Comparison of ENCODE assay signal across 12 cellular contexts in the genomic region with DNA sequence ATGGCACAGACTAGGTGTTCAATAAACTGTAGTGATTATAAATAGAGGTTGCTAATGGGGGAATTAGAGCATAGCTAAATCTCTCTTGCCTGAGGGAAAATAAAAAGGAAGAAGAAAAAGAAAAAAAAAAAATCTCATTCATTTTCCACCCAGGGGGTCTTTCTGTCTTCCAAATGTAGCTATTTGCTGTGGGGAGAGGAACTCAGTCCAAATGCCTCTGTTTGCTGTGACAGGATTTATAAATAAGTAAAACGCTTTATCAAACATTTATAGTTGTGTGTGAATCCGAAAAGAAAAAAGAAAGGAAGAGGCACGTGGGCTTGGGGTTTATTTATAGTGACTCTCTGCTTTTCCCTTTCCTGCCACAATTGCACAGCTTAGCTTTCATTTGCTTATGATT.
DNase-seq lines count a peak whose midpoint lies in the region; ATAC-seq and TF ChIP-seq lines count a peak whose summit lies in the region.
"Had no signal": no experiment of that assay in that cellular context is flagged by ENCODE, and none has a peak within 500 bp of the region (broad histone marks: within the 10 kb centered on the region; RNA-seq: fewer than 3 reads in every experiment).

No MANE protein-coding gene starts in this region.

- no peaks in the 10 kb centered on the region for H3K36me3 Mint-ChIP-seq in GM23338 (ENCODE audit: low read depth)
- no peaks in the 10 kb centered on the region for H3K36me3 Mint-ChIP-seq in naive thymus-derived CD4-positive, alpha-beta T cell
- H3K36me3 Mint-ChIP-seq: CD4-positive, CD25-positive, alpha-beta regulatory T cell had no signal

- TF ChIP-seq CTCF in GM23338 (conservative IDR thresholded peaks at IDR 0.05; ENCODE audit: low read depth in 2 of 2): no peak
- TF ChIP-seq CTCF in PC-9 (conservative IDR thresholded peaks at IDR 0.05): no peak

- no peaks in the 10 kb centered on the region for H3K27me3 ChIP-seq in GM23338 (ENCODE audit: insufficient read depth)
- peaks cover 20% of the 10 kb centered on the region; the same call in 1 of the 2 replicates for H3K27me3 ChIP-seq in PC-9 (ENCODE audit: insufficient read depth, low read depth)
- no peaks in the 10 kb centered on the region for H3K27me3 ChIP-seq in naive thymus-derived CD4-positive, alpha-beta T cell (ENCODE audit: control insufficient read depth in 2 of 2, insufficient read depth in 2 of 2, low read length in 2 of 2)

- H3K9me3 Mint-ChIP-seq in GM23338: no peaks in the 10 kb centered on the region
- H3K9me3 Mint-ChIP-seq in naive thymus-derived CD4-positive, alpha-beta T cell: peaks cover 0 to 10% (median 0%) of the 10 kb centered on the region in 11 donors

- no peaks in the 10 kb centered on the region for H3K36me3 ChIP-seq in GM23338 (ENCODE audit: insufficient read depth)
- no peaks in the 10 kb centered on the region for H3K36me3 ChIP-seq in SK-N-MC (ENCODE audit: insufficient read depth, low read length)
- no peaks in the 10 kb centered on the region for H3K36me3 ChIP-seq in PC-9 (ENCODE audit: low read depth)
- no peaks in the 10 kb centered on the region for H3K36me3 ChIP-seq in naive thymus-derived CD4-positive, alpha-beta T cell (ENCODE audit: control insufficient read depth in 2 of 3, insufficient read depth in 3 of 3, low read length in 3 of 3)
- H3K36me3 ChIP-seq: HAP-1 had no signal

- H3K4me2 ChIP-seq in GM23338 (peak overlapping the region; percentile 2), PC-9 (no peak overlapping the region)
- H3K4me2 ChIP-seq: A549 had no signal

- H3K27ac ChIP-seq in GM23338 (ENCODE audit: low read depth) (no peak overlapping the region), SK-N-MC (peak overlapping the region; percentile 15), PC-9 (no peak overlapping the region)
- H3K27ac ChIP-seq in naive thymus-derived CD4-positive, alpha-beta T cell (ENCODE audit: low read depth, low read length): no peak overlapping the region
- H3K27ac ChIP-seq: A549, GM23248, HL-60 had no signal

- no peaks in the 10 kb centered on the region for H3F3A ChIP-seq in GM23338 (replicated peaks; ENCODE audit: low read depth)
- no peaks in the 10 kb centered on the region for H3F3A ChIP-seq in PC-9 (ENCODE audit: insufficient read depth, low read depth)

- H4K20me1 ChIP-seq in GM23338 (replicated peaks; ENCODE audit: insufficient read depth): no peaks in the 10 kb centered on the region
- H4K20me1 ChIP-seq in PC-9 (ENCODE audit: insufficient read depth): no peaks in the 10 kb centered on the region

- H3K9me3 ChIP-seq in SK-N-MC (ENCODE audit: low read depth, low read length): no peaks in the 10 kb centered on the region
- H3K9me3 ChIP-seq in PC-9 (ENCODE audit: insufficient read depth, low read depth): no peaks in the 10 kb centered on the region
- no peaks in the 10 kb centered on the region for H3K9me3 ChIP-seq in naive thymus-derived CD4-positive, alpha-beta T cell (ENCODE audit: control insufficient read depth in 2 of 3, low read length in 3 of 3)
- H3K9me3 ChIP-seq: A549, HAP-1 had no signal

- no peaks in the 10 kb centered on the region for H3K27me3 Mint-ChIP-seq in GM23338 (ENCODE audit: insufficient read depth, low read depth, poor library complexity)
- H3K27me3 Mint-ChIP-seq in naive thymus-derived CD4-positive, alpha-beta T cell: peaks cover 0 to 6% (median 0%) of the 10 kb centered on the region in 5 donors

- H3K4me3 Mint-ChIP-seq in GM23338: no peak overlapping the region
- H3K4me3 Mint-ChIP-seq in naive thymus-derived CD4-positive, alpha-beta T cell: no peak overlapping the region
- H3K4me3 Mint-ChIP-seq: CD4-positive, CD25-positive, alpha-beta regulatory T cell had no signal

- CTCF ChIA-PET in PC-9 (lab: Charles Lee): no interaction called here
- CTCF ChIA-PET in naive thymus-derived CD4-positive, alpha-beta T cell (lab: Charles Lee): no interaction called here

- ATAC-seq in GM23338 (no peak), HG03521 (IDR thresholded peaks at IDR 0.05; ENCODE audit: unreplicated experiment) (no peak)
- no peak for ATAC-seq in naive thymus-derived CD4-positive, alpha-beta T cell
- ATAC-seq: A549 had no signal

- no peak overlapping the region for H3K9ac ChIP-seq in SK-N-MC (ENCODE audit: insufficient read length)
- H3K9ac ChIP-seq: GM23248 had no signal

- BruUV-seq in PC-9 (replicated peaks; lab: Mats Ljungman, UMichigan): no TSS peak

- DNase-seq in GM23338 (ENCODE audit: low spot score) (peak; percentile 25), SK-N-MC (ENCODE audit: low read depth, low spot score) (peak; percentile 84), medulla oblongata (ENCODE audit: extremely low spot score) (peak; percentile 10), PC-9 (no peak)
- no peak for DNase-seq in naive thymus-derived CD4-positive, alpha-beta T cell
- DNase-seq: CD4-positive, CD25-positive, alpha-beta regulatory T cell; DMS53; GM23248 had no signal

- H3K79me2 ChIP-seq in GM23338 (replicated peaks; ENCODE audit: insufficient read depth) (no peaks in the 10 kb centered on the region), PC-9 (ENCODE audit: low read depth) (no peaks in the 10 kb centered on the region)

- intact Hi-C loops in PC-9 (cut with micrococcal nuclease; ENCODE audit: unreplicated experiment): no loop called here
- intact Hi-C loops in naive thymus-derived CD4-positive, alpha-beta T cell (cut with micrococcal nuclease): no loop called here

- peaks cover 20% of the 10 kb centered on the region for H3K4me1 Mint-ChIP-seq in GM23338
- no peaks in the 10 kb centered on the region for H3K4me1 Mint-ChIP-seq in naive thymus-derived CD4-positive, alpha-beta T cell
- H3K4me1 Mint-ChIP-seq: CD4-positive, CD25-positive, alpha-beta regulatory T cell had no signal

- H3K4me3 ChIP-seq in GM23338: no peak overlapping the region
- H3K4me3 ChIP-seq in SK-N-MC: peak overlapping the region; percentile 63
- H3K4me3 ChIP-seq in PC-9: no peak overlapping the region
- no peak overlapping the region for H3K4me3 ChIP-seq in naive thymus-derived CD4-positive, alpha-beta T cell (ENCODE audit: low read length)
- H3K4me3 ChIP-seq: A549, GM23248, HAP-1 had no signal

- H3K9me2 ChIP-seq in GM23338 (ENCODE audit: insufficient read depth): no peaks in the 10 kb centered on the region
- H3K9me2 ChIP-seq in PC-9 (ENCODE audit: insufficient read depth): no peaks in the 10 kb centered on the region

- POLR2A ChIA-PET in PC-9 (lab: Charles Lee; ENCODE audit: unreplicated experiment): no interaction called here
- POLR2A ChIA-PET in naive thymus-derived CD4-positive, alpha-beta T cell (lab: Charles Lee): no interaction called here

- peak overlapping the region; percentile 33 for H3K27ac Mint-ChIP-seq in GM23338
- no peak overlapping the region for H3K27ac Mint-ChIP-seq in naive thymus-derived CD4-positive, alpha-beta T cell
- H3K27ac Mint-ChIP-seq: CD4-positive, CD25-positive, alpha-beta regulatory T cell had no signal

- H2AFZ ChIP-seq in GM23338 (no peak overlapping the region), PC-9 (no peak overlapping the region)
- H2AFZ ChIP-seq: GM23248 had no signal

- H3K4me1 ChIP-seq in GM23338 (ENCODE audit: insufficient read depth): peaks cover 19% of the 10 kb centered on the region
- no peaks in the 10 kb centered on the region for H3K4me1 ChIP-seq in PC-9 (replicated peaks; ENCODE audit: insufficient read depth)
- H3K4me1 ChIP-seq in naive thymus-derived CD4-positive, alpha-beta T cell (ENCODE audit: control insufficient read depth in 2 of 2, insufficient read depth in 2 of 2, low read length in 2 of 2): no peaks in the 10 kb centered on the region
- H3K4me1 ChIP-seq: A549, HAP-1 had no signal

TF ChIP-seq in GM23338, 12 proteins besides CTCF, POLR2A, EP300 and RAD21 (continues in another document):
- TF ChIP-seq JUNB (IDR thresholded peaks at IDR 0.05; ENCODE audit: unreplicated experiment) (no peak), NANOG (IDR thresholded peaks at IDR 0.05; ENCODE audit: borderline replicate concordance) (no peak), POLR2AphosphoS5 (IDR thresholded peaks at IDR 0.05; ENCODE audit: low read depth) (no peak), CREB1 (CRISPR knock-in tag; IDR thresholded peaks at IDR 0.05; ENCODE audit: low read depth) (no peak), EZH2 (IDR thresholded peaks at IDR 0.05; ENCODE audit: low read depth, unreplicated experiment) (no peak), ZNF331 (CRISPR knock-in tag; IDR thresholded peaks at IDR 0.05; ENCODE audit: low read depth) (no peak)
- TF ChIP-seq, protein P1, sequence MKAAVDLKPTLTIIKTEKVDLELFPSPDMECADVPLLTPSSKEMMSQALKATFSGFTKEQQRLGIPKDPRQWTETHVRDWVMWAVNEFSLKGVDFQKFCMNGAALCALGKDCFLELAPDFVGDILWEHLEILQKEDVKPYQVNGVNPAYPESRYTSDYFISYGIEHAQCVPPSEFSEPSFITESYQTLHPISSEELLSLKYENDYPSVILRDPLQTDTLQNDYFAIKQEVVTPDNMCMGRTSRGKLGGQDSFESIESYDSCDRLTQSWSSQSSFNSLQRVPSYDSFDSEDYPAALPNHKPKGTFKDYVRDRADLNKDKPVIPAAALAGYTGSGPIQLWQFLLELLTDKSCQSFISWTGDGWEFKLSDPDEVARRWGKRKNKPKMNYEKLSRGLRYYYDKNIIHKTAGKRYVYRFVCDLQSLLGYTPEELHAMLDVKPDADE (IDR thresholded peaks at IDR 0.05): no peak
- TF ChIP-seq, protein P2, sequence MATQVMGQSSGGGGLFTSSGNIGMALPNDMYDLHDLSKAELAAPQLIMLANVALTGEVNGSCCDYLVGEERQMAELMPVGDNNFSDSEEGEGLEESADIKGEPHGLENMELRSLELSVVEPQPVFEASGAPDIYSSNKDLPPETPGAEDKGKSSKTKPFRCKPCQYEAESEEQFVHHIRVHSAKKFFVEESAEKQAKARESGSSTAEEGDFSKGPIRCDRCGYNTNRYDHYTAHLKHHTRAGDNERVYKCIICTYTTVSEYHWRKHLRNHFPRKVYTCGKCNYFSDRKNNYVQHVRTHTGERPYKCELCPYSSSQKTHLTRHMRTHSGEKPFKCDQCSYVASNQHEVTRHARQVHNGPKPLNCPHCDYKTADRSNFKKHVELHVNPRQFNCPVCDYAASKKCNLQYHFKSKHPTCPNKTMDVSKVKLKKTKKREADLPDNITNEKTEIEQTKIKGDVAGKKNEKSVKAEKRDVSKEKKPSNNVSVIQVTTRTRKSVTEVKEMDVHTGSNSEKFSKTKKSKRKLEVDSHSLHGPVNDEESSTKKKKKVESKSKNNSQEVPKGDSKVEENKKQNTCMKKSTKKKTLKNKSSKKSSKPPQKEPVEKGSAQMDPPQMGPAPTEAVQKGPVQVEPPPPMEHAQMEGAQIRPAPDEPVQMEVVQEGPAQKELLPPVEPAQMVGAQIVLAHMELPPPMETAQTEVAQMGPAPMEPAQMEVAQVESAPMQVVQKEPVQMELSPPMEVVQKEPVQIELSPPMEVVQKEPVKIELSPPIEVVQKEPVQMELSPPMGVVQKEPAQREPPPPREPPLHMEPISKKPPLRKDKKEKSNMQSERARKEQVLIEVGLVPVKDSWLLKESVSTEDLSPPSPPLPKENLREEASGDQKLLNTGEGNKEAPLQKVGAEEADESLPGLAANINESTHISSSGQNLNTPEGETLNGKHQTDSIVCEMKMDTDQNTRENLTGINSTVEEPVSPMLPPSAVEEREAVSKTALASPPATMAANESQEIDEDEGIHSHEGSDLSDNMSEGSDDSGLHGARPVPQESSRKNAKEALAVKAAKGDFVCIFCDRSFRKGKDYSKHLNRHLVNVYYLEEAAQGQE (IDR thresholded peaks at IDR 0.05; ENCODE audit: unreplicated experiment): no peak

Comparison
In these comparisons a context has a peak if more than half of its experiments do, and no peak if none do; other contexts are left out.
1. DNase-seq: peak in GM23338 (single experiment), SK-N-MC (single experiment) and medulla oblongata (single experiment); none in PC-9 (0 of 2) and naive thymus-derived CD4-positive, alpha-beta T cell (0 of 9).